ENCODE assay signal across 8 cellular contexts in the genomic region with DNA sequence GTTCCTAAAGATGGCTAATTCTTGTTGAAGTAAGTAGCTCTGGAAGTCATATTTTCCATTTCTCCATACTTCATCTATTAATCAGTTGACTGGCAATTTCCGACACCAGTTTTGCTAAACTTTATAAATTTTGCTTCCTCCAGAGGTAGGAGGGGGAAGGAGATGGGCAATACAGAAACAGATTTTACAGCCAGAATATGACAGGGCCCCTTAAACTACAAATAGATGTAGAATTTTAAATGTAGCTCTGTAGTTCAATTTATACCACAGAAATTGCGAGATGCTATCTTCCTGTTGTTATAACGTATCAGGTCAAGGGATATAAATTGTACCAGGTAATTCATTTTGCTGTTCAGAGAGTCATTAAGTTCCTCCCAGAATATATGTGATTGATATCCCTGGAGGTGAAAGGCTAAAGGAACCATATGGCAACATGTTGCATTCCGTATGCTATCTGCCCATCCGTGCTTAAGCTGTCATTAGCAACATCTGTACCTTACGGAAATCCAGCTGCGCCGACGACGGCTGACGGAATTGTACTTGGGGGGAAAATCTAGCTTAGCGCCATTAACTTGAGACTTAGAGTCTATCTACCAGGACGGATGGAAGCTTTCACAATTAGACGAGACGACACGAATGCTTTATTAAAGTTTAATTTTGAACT. TPM values are rescaled to one million over a fixed set of nuclear protein-coding genes. Genes with fewer than 3 reads are reported as not detected.
DNase-seq lines count a peak whose midpoint lies in the region; ATAC-seq and TF ChIP-seq lines count a peak whose summit lies in the region.

No MANE protein-coding gene starts in this region.

- H3K27ac ChIP-seq in hepatocyte = peak overlapping the region; percentile 100
- peak overlapping the region; percentile 100 for H3K27ac ChIP-seq in skeletal muscle tissue (ENCODE audit: low read depth, low read length)

- no peaks in the 10 kb centered on the region for H3K27me3 Mint-ChIP-seq in activated naive CD4-positive, alpha-beta T cell treated with anti-CD3 and anti-CD28 coated beads, Interleukin-2, amount 10 ng/mL, durations not matched to agents 7 days and 5 days

- DNase-seq in DMS79 (lab: John Stamatoyannopoulos, UW) (peak; percentile 47), NCI-H2171 (lab: John Stamatoyannopoulos, UW) (peak; percentile 73), hepatocyte (ENCODE audit: low spot score) (no peak), cerebellum (ENCODE audit: low spot score) (no peak), GF-D8 (lab: John Stamatoyannopoulos, UW) (no peak)
- DNase-seq in activated naive CD4-positive, alpha-beta T cell treated with anti-CD3 and anti-CD28 coated beads, Interleukin-2, amount 10 ng/mL, durations not matched to agents 7 days and 5 days = peak; percentile 58

- H3K9me3 Mint-ChIP-seq in activated naive CD4-positive, alpha-beta T cell treated with anti-CD3 and anti-CD28 coated beads, Interleukin-2, amount 10 ng/mL, durations not matched to agents 7 days and 5 days = no peaks in the 10 kb centered on the region

- H3K36me3 ChIP-seq in hepatocyte (replicated peaks; ENCODE audit: insufficient read depth, low read depth) (no peaks in the 10 kb centered on the region), skeletal muscle tissue (ENCODE audit: control insufficient read depth in 3 of 3, insufficient read depth in 3 of 3, low read length in 3 of 3) (no peaks in the 10 kb centered on the region)

- CTCF ChIA-PET in activated naive CD4-positive, alpha-beta T cell treated with anti-CD3 and anti-CD28 coated beads, Interleukin-2, amount 10 ng/mL, durations not matched to agents 7 days and 5 days (lab: Charles Lee) = interaction anchor here (0.5 to 2.2 kb wide), 3 partner anchors 59 to 548 kb away, joined by 4 to 7 read pairs (median 6); no protein-coding TSS in a partner anchor

- H4K20me1 ChIP-seq in hepatocyte (ENCODE audit: insufficient read depth, poor library complexity, severe bottlenecking) = no peaks in the 10 kb centered on the region

- H3K27me3 ChIP-seq in hepatocyte (no peaks in the 10 kb centered on the region), skeletal muscle tissue (ENCODE audit: control insufficient read depth in 3 of 3, insufficient read depth in 3 of 3, low read length in 3 of 3) (no peaks in the 10 kb centered on the region)

- peak overlapping the region; percentile 98 for H3K4me3 ChIP-seq in hepatocyte
- peak overlapping the region; percentile 83 to 90 (median 85) for H3K4me3 ChIP-seq in skeletal muscle tissue (ENCODE audit: low read length in 3 of 3)

- H3K27ac Mint-ChIP-seq in activated naive CD4-positive, alpha-beta T cell treated with anti-CD3 and anti-CD28 coated beads, Interleukin-2, amount 10 ng/mL, durations not matched to agents 7 days and 5 days = peak overlapping the region; percentile 99

- peaks cover 5% of the 10 kb centered on the region for H3K36me3 Mint-ChIP-seq in activated naive CD4-positive, alpha-beta T cell treated with anti-CD3 and anti-CD28 coated beads, Interleukin-2, amount 10 ng/mL, durations not matched to agents 7 days and 5 days

- H3K9ac ChIP-seq in skeletal muscle tissue (ENCODE audit: low read depth in 1 of 3, low read length in 3 of 3) = peak overlapping the region; percentile 94 to 99 (median 97)

- no peaks in the 10 kb centered on the region for H3K9me2 ChIP-seq in hepatocyte (replicated peaks; ENCODE audit: insufficient read depth)

- H2AFZ ChIP-seq in hepatocyte = peak overlapping the region; percentile 60

- no peaks in the 10 kb centered on the region for H3K9me3 ChIP-seq in hepatocyte (ENCODE audit: low read depth)
- no peaks in the 10 kb centered on the region for H3K9me3 ChIP-seq in skeletal muscle tissue (ENCODE audit: control insufficient read depth in 3 of 3, low read length in 3 of 3)

- H3K79me2 ChIP-seq in hepatocyte = peaks cover 22% of the 10 kb centered on the region

- peaks cover 52% of the 10 kb centered on the region for H3K4me1 Mint-ChIP-seq in activated naive CD4-positive, alpha-beta T cell treated with anti-CD3 and anti-CD28 coated beads, Interleukin-2, amount 10 ng/mL, durations not matched to agents 7 days and 5 days

- H3K4me1 ChIP-seq in hepatocyte (ENCODE audit: insufficient read depth) = peaks cover 3% of the 10 kb centered on the region
- peaks cover 7 to 20% (median 8%) of the 10 kb centered on the region in 3 donors for H3K4me1 ChIP-seq in skeletal muscle tissue (ENCODE audit: control insufficient read depth in 3 of 3, insufficient read depth in 3 of 3, low read length in 3 of 3)

- 14% methylated on average over 16 of the region's 16 CpGs for WGBS in hepatocyte (ENCODE audit: low lambda C conversion rate, missing lambda C conversion rate)

- H3K4me3 Mint-ChIP-seq in activated naive CD4-positive, alpha-beta T cell treated with anti-CD3 and anti-CD28 coated beads, Interleukin-2, amount 10 ng/mL, durations not matched to agents 7 days and 5 days = peak overlapping the region; percentile 80

- H3K4me2 ChIP-seq in hepatocyte = peak overlapping the region; percentile 82

- TF ChIP-seq CTCF in hepatocyte (IDR thresholded peaks at IDR 0.05; ENCODE audit: poor library complexity) = no peak

- ATAC-seq in GM21529 (IDR thresholded peaks at IDR 0.05; ENCODE audit: unreplicated experiment) = peak; percentile 15

RNA-seq across cellular contexts. Expression of gene NR4A2, which starts 8.4 kb away (rescaled TPM):
- total RNA-seq in hepatocyte (1.7 and 2.3 TPM in 2 replicates), skeletal muscle tissue (0.52 TPM), cerebellum (0.45 TPM)
- 4.5 and 5.8 TPM in 2 replicates for polyA plus RNA-seq in hepatocyte

Comparison
In these comparisons a context has a peak if more than half of its experiments do, and no peak if none do; other contexts are left out.
1. DNase-seq: peak in DMS79 (single experiment), NCI-H2171 (single experiment) and activated naive CD4-positive, alpha-beta T cell treated with anti-CD3 and anti-CD28 coated beads, Interleukin-2, amount 10 ng/mL, durations not matched to agents 7 days and 5 days (single experiment); none in hepatocyte (single experiment), cerebellum (single experiment) and GF-D8 (single experiment).